Comparison of ENCODE assay signal across 32 cellular contexts in genomic region chr19:6007866-6008265, GRCh38.
"Had no signal": no experiment of that assay in that cellular context is flagged by ENCODE, and none has a peak within 500 bp of the region (broad histone marks: within the 10 kb centered on the region; RNA-seq: fewer than 3 reads in every experiment).

No MANE protein-coding gene starts in this region.

- H3K4me3 Mint-ChIP-seq: activated CD4-positive, alpha-beta memory T cell treated with anti-CD3 and anti-CD28 coated beads for 36 hours; activated CD4-positive, alpha-beta T cell treated with anti-CD3 and anti-CD28 coated beads for 36 hours; activated CD4-positive, alpha-beta T cell treated with anti-CD3 and anti-CD28 coated beads, Interleukin-2, amount 10 ng/mL, durations not matched to agents 24 days and 14 days; activated CD8-positive, alpha-beta memory T cell treated with anti-CD3 and anti-CD28 coated beads, Interleukin-2, amount 10 ng/mL, durations not matched to agents 7 days and 5 days; activated CD8-positive, alpha-beta T cell treated with anti-CD3 and anti-CD28 coated beads, Interleukin-2, amount 10 ng/mL, durations not matched to agents 7 days and 5 days; activated naive CD4-positive, alpha-beta T cell treated with anti-CD3 and anti-CD28 coated beads, Interleukin-2, amount 10 ng/mL, durations not matched to agents 7 days and 5 days; activated naive CD8-positive, alpha-beta T cell treated with anti-CD3 and anti-CD28 coated beads, Interleukin-2, amount 10 ng/mL, durations not matched to agents 7 days and 5 days; activated T-helper 1 cell treated with anti-CD3 and anti-CD28 coated beads, Interleukin-12 subunit alpha, Interleukin-12 subunit beta, Interleukin-2, Interleukin-4 antibody, amounts not matched to agents 30 ng/mL and 10 ng/mL and 1 ng/mL, durations not matched to agents 14 hours and 24 hours and 36 hours; brain; dendritic cell treated with granulocyte-macrophage colony-stimulating factor and Interleukin-4, amounts not matched to agents 40 ng/mL and 50 ng/mL, for 4 days had no signal

- ATAC-seq: activated CD4-positive, alpha-beta T cell treated with anti-CD3 and anti-CD28 coated beads for 36 hours; activated CD8-positive, alpha-beta memory T cell treated with anti-CD3 and anti-CD28 coated beads, Interleukin-2, amount 10 ng/mL, durations not matched to agents 7 days and 5 days; activated CD8-positive, alpha-beta T cell treated with anti-CD3 and anti-CD28 coated beads, Interleukin-2, amount 10 ng/mL, durations not matched to agents 7 days and 5 days; activated naive CD4-positive, alpha-beta T cell treated with anti-CD3 and anti-CD28 coated beads, Interleukin-2, amount 50 U/mL, for 72 hours; foreskin keratinocyte; gastrocnemius medialis; heart left ventricle had no signal

- H3K9me3 Mint-ChIP-seq: activated CD4-positive, alpha-beta memory T cell treated with anti-CD3 and anti-CD28 coated beads for 36 hours; activated CD4-positive, alpha-beta T cell treated with anti-CD3 and anti-CD28 coated beads, Interleukin-2, amount 10 ng/mL, durations not matched to agents 24 days and 14 days; activated naive CD4-positive, alpha-beta T cell treated with anti-CD3 and anti-CD28 coated beads, Interleukin-2, amount 10 ng/mL, durations not matched to agents 7 days and 5 days; activated naive CD4-positive, alpha-beta T cell treated with anti-CD3 and anti-CD28 coated beads, Interleukin-2, amount 50 U/mL, for 72 hours; activated naive CD8-positive, alpha-beta T cell treated with anti-CD3 and anti-CD28 coated beads, Interleukin-2, amount 10 ng/mL, durations not matched to agents 7 days and 5 days; activated T-helper 1 cell treated with anti-CD3 and anti-CD28 coated beads, Interleukin-12 subunit alpha, Interleukin-12 subunit beta, Interleukin-2, Interleukin-4 antibody, amounts not matched to agents 30 ng/mL and 10 ng/mL and 1 ng/mL, durations not matched to agents 14 hours and 24 hours and 36 hours; activated T-helper 2 cell treated with anti-CD3 and anti-CD28 coated beads, Interferon-gamma antibody, Interleukin-2, Interleukin-4, amounts not matched to agents 10 μg/mL and 5 μg/mL and 100 μg/mL, durations not matched to agents 14 hours and 24 hours and 36 hours; brain; dendritic cell treated with granulocyte-macrophage colony-stimulating factor and Interleukin-4, amounts not matched to agents 40 ng/mL and 50 ng/mL, for 4 days had no signal

- H3K4me1 ChIP-seq: ascending aorta, breast epithelium, esophagus muscularis mucosa, foreskin keratinocyte, gastrocnemius medialis, heart left ventricle had no signal

- H3K27me3 Mint-ChIP-seq: activated CD4-positive, alpha-beta memory T cell treated with anti-CD3 and anti-CD28 coated beads for 36 hours; activated CD4-positive, alpha-beta T cell treated with anti-CD3 and anti-CD28 coated beads for 36 hours; activated CD4-positive, alpha-beta T cell treated with anti-CD3 and anti-CD28 coated beads, Interleukin-2, amount 10 ng/mL, durations not matched to agents 24 days and 14 days; activated CD8-positive, alpha-beta memory T cell treated with anti-CD3 and anti-CD28 coated beads, Interleukin-2, amount 10 ng/mL, durations not matched to agents 7 days and 5 days; activated naive CD4-positive, alpha-beta T cell treated with anti-CD3 and anti-CD28 coated beads, Interleukin-2, amount 10 ng/mL, durations not matched to agents 7 days and 5 days; activated naive CD8-positive, alpha-beta T cell treated with anti-CD3 and anti-CD28 coated beads, Interleukin-2, amount 10 ng/mL, durations not matched to agents 7 days and 5 days; dendritic cell treated with granulocyte-macrophage colony-stimulating factor and Interleukin-4, amounts not matched to agents 40 ng/mL and 50 ng/mL, for 4 days had no signal

- H3K27ac ChIP-seq: ascending aorta, breast epithelium, cardiac muscle cell, coronary artery, dorsolateral prefrontal cortex, esophagus muscularis mucosa, foreskin keratinocyte, gastrocnemius medialis, heart left ventricle had no signal

- H3K4me1 Mint-ChIP-seq: activated CD4-positive, alpha-beta T cell treated with anti-CD3 and anti-CD28 coated beads for 36 hours; activated CD8-positive, alpha-beta memory T cell treated with anti-CD3 and anti-CD28 coated beads, Interleukin-2, amount 10 ng/mL, durations not matched to agents 7 days and 5 days; activated naive CD4-positive, alpha-beta T cell treated with anti-CD3 and anti-CD28 coated beads, Interleukin-2, amount 10 ng/mL, durations not matched to agents 7 days and 5 days; brain had no signal

- H3K36me3 ChIP-seq: breast epithelium, cardiac muscle cell, gastrocnemius medialis had no signal

- DNase-seq: activated CD4-positive, alpha-beta memory T cell treated with anti-CD3 and anti-CD28 coated beads for 36 hours; activated CD4-positive, alpha-beta T cell treated with anti-CD3 and anti-CD28 coated beads for 36 hours; activated CD4-positive, alpha-beta T cell treated with anti-CD3 and anti-CD28 coated beads, Interleukin-2, amount 10 ng/mL, durations not matched to agents 24 days and 14 days; activated CD4-positive, CD25-positive, alpha-beta regulatory T cell; activated CD4-positive, CD25-positive, alpha-beta regulatory T cell treated with anti-CD3 and anti-CD28 coated beads, Interleukin-2, amount 50 U/mL, for 72 hours; activated CD8-positive, alpha-beta memory T cell treated with anti-CD3 and anti-CD28 coated beads, Interleukin-2, amount 10 ng/mL, durations not matched to agents 7 days and 5 days; activated CD8-positive, alpha-beta memory T cell treated with anti-CD3 and anti-CD28 coated beads, Interleukin-2, amount 50 U/mL, for 4 hours; activated CD8-positive, alpha-beta T cell treated with anti-CD3 and anti-CD28 coated beads, Interleukin-2, amount 10 ng/mL, durations not matched to agents 7 days and 5 days; activated effector memory CD4-positive, alpha-beta T cell treated with anti-CD3 and anti-CD28 coated beads, Interleukin-2, amount 50 U/mL, for 16 hours; activated naive CD4-positive, alpha-beta T cell treated with anti-CD3 and anti-CD28 coated beads, Interleukin-2, amount 10 ng/mL, durations not matched to agents 7 days and 5 days; activated naive CD8-positive, alpha-beta T cell treated with anti-CD3 and anti-CD28 coated beads, Interleukin-2, amount 10 ng/mL, durations not matched to agents 7 days and 5 days; activated T-cell treated with anti-CD3 and anti-CD28 coated beads, Interleukin-2, amount 50 U/mL, for 1 hour; activated T-cell treated with anti-CD3 and anti-CD28 coated beads, Interleukin-2, amount 50 U/mL, for 48 hours; central memory CD4-positive, alpha-beta T cell; dorsolateral prefrontal cortex; effector memory CD4-positive, alpha-beta T cell; erythroblast; foreskin keratinocyte; gastrocnemius medialis; glutamatergic neuron; heart left ventricle; T-helper 2 cell had no signal

- H3K36me3 Mint-ChIP-seq: activated CD4-positive, alpha-beta memory T cell treated with anti-CD3 and anti-CD28 coated beads for 36 hours; activated CD8-positive, alpha-beta memory T cell treated with anti-CD3 and anti-CD28 coated beads, Interleukin-2, amount 10 ng/mL, durations not matched to agents 7 days and 5 days; activated naive CD4-positive, alpha-beta T cell treated with anti-CD3 and anti-CD28 coated beads, Interleukin-2, amount 10 ng/mL, durations not matched to agents 7 days and 5 days; activated naive CD4-positive, alpha-beta T cell treated with anti-CD3 and anti-CD28 coated beads, Interleukin-2, amount 50 U/mL, for 72 hours; activated naive CD8-positive, alpha-beta T cell treated with anti-CD3 and anti-CD28 coated beads, Interleukin-2, amount 10 ng/mL, durations not matched to agents 7 days and 5 days had no signal

- H3K27me3 ChIP-seq: ascending aorta, breast epithelium, cardiac muscle cell, dorsolateral prefrontal cortex, esophagus muscularis mucosa, foreskin keratinocyte, gastrocnemius medialis, heart left ventricle had no signal

- H3K27ac Mint-ChIP-seq: activated CD4-positive, alpha-beta memory T cell treated with anti-CD3 and anti-CD28 coated beads for 36 hours; activated CD4-positive, alpha-beta T cell treated with anti-CD3 and anti-CD28 coated beads for 36 hours; activated CD4-positive, alpha-beta T cell treated with anti-CD3 and anti-CD28 coated beads, Interleukin-2, amount 10 ng/mL, durations not matched to agents 24 days and 14 days; activated CD8-positive, alpha-beta memory T cell treated with anti-CD3 and anti-CD28 coated beads, Interleukin-2, amount 10 ng/mL, durations not matched to agents 7 days and 5 days; activated CD8-positive, alpha-beta T cell treated with anti-CD3 and anti-CD28 coated beads, Interleukin-2, amount 10 ng/mL, durations not matched to agents 7 days and 5 days; activated naive CD4-positive, alpha-beta T cell treated with anti-CD3 and anti-CD28 coated beads, Interleukin-2, amount 10 ng/mL, durations not matched to agents 7 days and 5 days; activated T-helper 2 cell treated with anti-CD3 and anti-CD28 coated beads, Interferon-gamma antibody, Interleukin-2, Interleukin-4, amounts not matched to agents 10 μg/mL and 5 μg/mL and 100 μg/mL, durations not matched to agents 14 hours and 24 hours and 36 hours; brain; dendritic cell treated with granulocyte-macrophage colony-stimulating factor and Interleukin-4, amounts not matched to agents 40 ng/mL and 50 ng/mL, for 4 days had no signal

- H3K4me3 ChIP-seq: ascending aorta, breast epithelium, cardiac muscle cell, coronary artery, dorsolateral prefrontal cortex, esophagus muscularis mucosa, gastrocnemius medialis, heart left ventricle had no signal

- H3K9me3 ChIP-seq: ascending aorta, breast epithelium, esophagus muscularis mucosa, gastrocnemius medialis, heart left ventricle had no signal
